2 cellular contexts compared by ENCODE assay signal in the genomic region with DNA sequence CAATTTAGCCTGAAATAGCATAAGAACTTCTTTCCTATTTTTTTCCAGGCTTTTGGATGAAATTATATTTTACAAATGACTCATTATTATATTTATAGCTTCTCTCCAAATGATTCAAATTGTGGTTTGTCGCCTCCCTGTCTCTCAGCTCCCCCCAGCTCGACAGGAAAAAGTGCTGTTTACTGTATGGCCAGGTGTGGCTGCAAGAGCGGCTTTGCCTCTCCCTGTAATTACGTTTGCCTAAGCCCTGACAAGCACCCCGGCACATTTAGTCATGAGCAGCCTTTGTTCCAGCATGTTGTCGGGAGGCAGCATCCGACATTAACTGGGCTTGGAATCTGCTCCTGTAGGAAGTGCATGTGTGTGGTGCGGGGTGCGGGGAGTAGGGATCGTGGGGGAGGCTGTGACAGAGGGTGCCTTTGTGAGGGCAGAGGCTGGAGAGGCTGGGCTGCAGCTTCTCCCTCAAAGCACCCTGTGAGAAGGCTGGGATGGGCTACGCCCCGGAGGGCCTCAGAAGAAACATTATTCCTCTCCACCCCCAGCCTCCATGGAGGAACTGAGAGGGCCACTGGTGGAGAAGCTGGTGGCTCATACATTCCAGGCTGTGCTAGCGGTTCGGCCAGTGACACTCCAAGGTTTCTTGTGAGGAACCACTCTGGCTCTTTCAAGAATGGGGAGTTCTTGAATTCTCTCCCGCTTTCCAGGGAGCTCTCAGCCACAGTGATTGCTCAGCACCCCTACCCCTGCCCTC.
TF ChIP-seq lines count a peak whose summit lies in the region.

No MANE protein-coding gene starts in this region.

TF ChIP-seq in SK-N-SH, 30 proteins besides CTCF, POLR2A, EP300 and RAD21 (continues in another document):
- TF ChIP-seq FOXM1 (IDR thresholded peaks at IDR 0.05; ENCODE audit: low read depth): peak; percentile 34; the same call in 1 of the 2 replicates
- no peak for TF ChIP-seq RFX5 (IDR thresholded peaks at IDR 0.05; ENCODE audit: low read length)
- TF ChIP-seq, protein P1, sequence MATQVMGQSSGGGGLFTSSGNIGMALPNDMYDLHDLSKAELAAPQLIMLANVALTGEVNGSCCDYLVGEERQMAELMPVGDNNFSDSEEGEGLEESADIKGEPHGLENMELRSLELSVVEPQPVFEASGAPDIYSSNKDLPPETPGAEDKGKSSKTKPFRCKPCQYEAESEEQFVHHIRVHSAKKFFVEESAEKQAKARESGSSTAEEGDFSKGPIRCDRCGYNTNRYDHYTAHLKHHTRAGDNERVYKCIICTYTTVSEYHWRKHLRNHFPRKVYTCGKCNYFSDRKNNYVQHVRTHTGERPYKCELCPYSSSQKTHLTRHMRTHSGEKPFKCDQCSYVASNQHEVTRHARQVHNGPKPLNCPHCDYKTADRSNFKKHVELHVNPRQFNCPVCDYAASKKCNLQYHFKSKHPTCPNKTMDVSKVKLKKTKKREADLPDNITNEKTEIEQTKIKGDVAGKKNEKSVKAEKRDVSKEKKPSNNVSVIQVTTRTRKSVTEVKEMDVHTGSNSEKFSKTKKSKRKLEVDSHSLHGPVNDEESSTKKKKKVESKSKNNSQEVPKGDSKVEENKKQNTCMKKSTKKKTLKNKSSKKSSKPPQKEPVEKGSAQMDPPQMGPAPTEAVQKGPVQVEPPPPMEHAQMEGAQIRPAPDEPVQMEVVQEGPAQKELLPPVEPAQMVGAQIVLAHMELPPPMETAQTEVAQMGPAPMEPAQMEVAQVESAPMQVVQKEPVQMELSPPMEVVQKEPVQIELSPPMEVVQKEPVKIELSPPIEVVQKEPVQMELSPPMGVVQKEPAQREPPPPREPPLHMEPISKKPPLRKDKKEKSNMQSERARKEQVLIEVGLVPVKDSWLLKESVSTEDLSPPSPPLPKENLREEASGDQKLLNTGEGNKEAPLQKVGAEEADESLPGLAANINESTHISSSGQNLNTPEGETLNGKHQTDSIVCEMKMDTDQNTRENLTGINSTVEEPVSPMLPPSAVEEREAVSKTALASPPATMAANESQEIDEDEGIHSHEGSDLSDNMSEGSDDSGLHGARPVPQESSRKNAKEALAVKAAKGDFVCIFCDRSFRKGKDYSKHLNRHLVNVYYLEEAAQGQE (IDR thresholded peaks at IDR 0.05; ENCODE audit: low read depth, low read length): no peak
- TF ChIP-seq MEF2A (IDR thresholded peaks at IDR 0.05; ENCODE audit: borderline replicate concordance, low read depth): peak; percentile 90
- TF ChIP-seq, protein P2, sequence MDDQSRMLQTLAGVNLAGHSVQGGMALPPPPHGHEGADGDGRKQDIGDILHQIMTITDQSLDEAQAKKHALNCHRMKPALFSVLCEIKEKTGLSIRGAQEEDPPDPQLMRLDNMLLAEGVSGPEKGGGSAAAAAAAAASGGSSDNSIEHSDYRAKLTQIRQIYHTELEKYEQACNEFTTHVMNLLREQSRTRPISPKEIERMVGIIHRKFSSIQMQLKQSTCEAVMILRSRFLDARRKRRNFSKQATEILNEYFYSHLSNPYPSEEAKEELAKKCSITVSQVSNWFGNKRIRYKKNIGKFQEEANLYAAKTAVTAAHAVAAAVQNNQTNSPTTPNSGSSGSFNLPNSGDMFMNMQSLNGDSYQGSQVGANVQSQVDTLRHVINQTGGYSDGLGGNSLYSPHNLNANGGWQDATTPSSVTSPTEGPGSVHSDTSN (IDR thresholded peaks at IDR 0.05): no peak
- 0 out of 2 replicates have a peak, but pooled peaks have one; percentile 10 for TF ChIP-seq ELF1 (IDR thresholded peaks at IDR 0.05)
- TF ChIP-seq IRF3 (IDR thresholded peaks at IDR 0.05; ENCODE audit: low read depth, low read length): no peak
- TF ChIP-seq RXRA (IDR thresholded peaks at IDR 0.05; ENCODE audit: borderline replicate concordance, low read depth): 0 out of 2 replicates have a peak, but pooled peaks have one; percentile 10
- no peak for TF ChIP-seq TAF1 (IDR thresholded peaks at IDR 0.05; ENCODE audit: borderline replicate concordance, low read depth, low read length)
- TF ChIP-seq, protein P3, sequence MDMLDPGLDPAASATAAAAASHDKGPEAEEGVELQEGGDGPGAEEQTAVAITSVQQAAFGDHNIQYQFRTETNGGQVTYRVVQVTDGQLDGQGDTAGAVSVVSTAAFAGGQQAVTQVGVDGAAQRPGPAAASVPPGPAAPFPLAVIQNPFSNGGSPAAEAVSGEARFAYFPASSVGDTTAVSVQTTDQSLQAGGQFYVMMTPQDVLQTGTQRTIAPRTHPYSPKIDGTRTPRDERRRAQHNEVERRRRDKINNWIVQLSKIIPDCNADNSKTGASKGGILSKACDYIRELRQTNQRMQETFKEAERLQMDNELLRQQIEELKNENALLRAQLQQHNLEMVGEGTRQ (IDR thresholded peaks at IDR 0.05; ENCODE audit: borderline replicate concordance, low read depth, low read length): no peak
- TF ChIP-seq SMC3 (IDR thresholded peaks at IDR 0.05; ENCODE audit: low read depth, low read length): no peak
- peak; percentile 49; the same call in 1 of the 2 replicates for TF ChIP-seq YY1 (IDR thresholded peaks at IDR 0.05; ENCODE audit: low read depth)
- no peak for TF ChIP-seq SIN3A (IDR thresholded peaks at IDR 0.05; ENCODE audit: borderline replicate concordance, low read depth, low read length)
- TF ChIP-seq, protein P4, sequence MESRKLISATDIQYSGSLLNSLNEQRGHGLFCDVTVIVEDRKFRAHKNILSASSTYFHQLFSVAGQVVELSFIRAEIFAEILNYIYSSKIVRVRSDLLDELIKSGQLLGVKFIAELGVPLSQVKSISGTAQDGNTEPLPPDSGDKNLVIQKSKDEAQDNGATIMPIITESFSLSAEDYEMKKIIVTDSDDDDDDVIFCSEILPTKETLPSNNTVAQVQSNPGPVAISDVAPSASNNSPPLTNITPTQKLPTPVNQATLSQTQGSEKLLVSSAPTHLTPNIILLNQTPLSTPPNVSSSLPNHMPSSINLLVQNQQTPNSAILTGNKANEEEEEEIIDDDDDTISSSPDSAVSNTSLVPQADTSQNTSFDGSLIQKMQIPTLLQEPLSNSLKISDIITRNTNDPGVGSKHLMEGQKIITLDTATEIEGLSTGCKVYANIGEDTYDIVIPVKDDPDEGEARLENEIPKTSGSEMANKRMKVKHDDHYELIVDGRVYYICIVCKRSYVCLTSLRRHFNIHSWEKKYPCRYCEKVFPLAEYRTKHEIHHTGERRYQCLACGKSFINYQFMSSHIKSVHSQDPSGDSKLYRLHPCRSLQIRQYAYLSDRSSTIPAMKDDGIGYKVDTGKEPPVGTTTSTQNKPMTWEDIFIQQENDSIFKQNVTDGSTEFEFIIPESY (IDR thresholded peaks at IDR 0.05; ENCODE audit: borderline replicate concordance, low read depth): no peak
- no peak for TF ChIP-seq TEAD4 (IDR thresholded peaks at IDR 0.05; ENCODE audit: borderline replicate concordance, insufficient read depth)
- TF ChIP-seq JUND (IDR thresholded peaks at IDR 0.05): peak; percentile 47; the same call in 1 of the 2 replicates
- no peak for TF ChIP-seq NRF1 (IDR thresholded peaks at IDR 0.05; ENCODE audit: low read depth, low read length)

TF ChIP-seq in endothelial cell of umbilical vein, 7 proteins besides CTCF, POLR2A, EP300 and RAD21:
- TF ChIP-seq, protein P5, sequence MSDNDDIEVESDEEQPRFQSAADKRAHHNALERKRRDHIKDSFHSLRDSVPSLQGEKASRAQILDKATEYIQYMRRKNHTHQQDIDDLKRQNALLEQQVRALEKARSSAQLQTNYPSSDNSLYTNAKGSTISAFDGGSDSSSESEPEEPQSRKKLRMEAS (IDR thresholded peaks at IDR 0.05; ENCODE audit: insufficient read depth, insufficient read length): no peak
- peak; percentile 32 for TF ChIP-seq FOS (IDR thresholded peaks at IDR 0.05; ENCODE audit: borderline replicate concordance, insufficient read depth, low read length)
